Comparison of ENCODE assay signal across 19 cellular contexts in genomic region chr7:115038158-115038557, GRCh38.
DNase-seq lines count a peak whose midpoint lies in the region; ATAC-seq lines count a peak whose summit lies in the region.
"Had no signal": no experiment of that assay in that cellular context is flagged by ENCODE, and none has a peak within 500 bp of the region (broad histone marks: within the 10 kb centered on the region; RNA-seq: fewer than 3 reads in every experiment).

No MANE protein-coding gene starts in this region.

- peaks cover 0 to 3% of the 10 kb centered on the region in 2 experiments for H3K4me1 ChIP-seq in trophoblast cell (ENCODE audit: control insufficient read depth in 1 of 2, insufficient read depth in 2 of 2, low read length in 2 of 2)
- H3K4me1 ChIP-seq: esophagus muscularis mucosa, parathyroid adenoma had no signal

- H3K79me1 ChIP-seq in trophoblast cell (ENCODE audit: low read length) = no peaks in the 10 kb centered on the region

- H3K4me2 ChIP-seq in trophoblast cell (ENCODE audit: low read length) = no peak overlapping the region

- H3K9me3 ChIP-seq in trophoblast cell (ENCODE audit: insufficient read depth, low read depth, low read length) = no peaks in the 10 kb centered on the region
- H3K9me3 ChIP-seq: esophagus muscularis mucosa had no signal

- H3K23ac ChIP-seq in trophoblast cell (ENCODE audit: low read length) = peak overlapping the region; percentile 99

- H4K91ac ChIP-seq in trophoblast cell (ENCODE audit: low read depth, low read length) = no peak overlapping the region

- no peak overlapping the region for H2BK5ac ChIP-seq in trophoblast cell (ENCODE audit: low read depth, low read length, poor library complexity)

- ATAC-seq in GM18861 (IDR thresholded peaks at IDR 0.05; ENCODE audit: unreplicated experiment) (peak; percentile 41), HG03571 (IDR thresholded peaks at IDR 0.05; ENCODE audit: unreplicated experiment) (no peak)
- ATAC-seq: activated CD4-positive, alpha-beta T cell treated with anti-CD3 and anti-CD28 coated beads for 36 hours; activated CD8-positive, alpha-beta memory T cell treated with anti-CD3 and anti-CD28 coated beads, Interleukin-2, amount 10 ng/mL, durations not matched to agents 7 days and 5 days; naive thymus-derived CD4-positive, alpha-beta T cell had no signal

- no peak overlapping the region for H3K4ac ChIP-seq in trophoblast cell (ENCODE audit: low read depth, low read length)

- no peak overlapping the region for H3K27ac ChIP-seq in trophoblast cell (ENCODE audit: low read depth, low read length)
- H3K27ac ChIP-seq: esophagus muscularis mucosa, parathyroid adenoma had no signal

- no peak overlapping the region for H3K18ac ChIP-seq in trophoblast cell (ENCODE audit: low read length)

- H2AFZ ChIP-seq in trophoblast cell (ENCODE audit: insufficient read depth, low read length, poor library complexity) = no peak overlapping the region
- H2AFZ ChIP-seq: parathyroid adenoma had no signal

- no peak overlapping the region for H3K14ac ChIP-seq in trophoblast cell (ENCODE audit: low read length)

- H2BK120ac ChIP-seq in trophoblast cell (ENCODE audit: insufficient read depth, low read length, poor library complexity) = no peak overlapping the region

- no peak overlapping the region for H3K4me3 ChIP-seq in trophoblast cell (ENCODE audit: low read depth, low read length)
- H3K4me3 ChIP-seq: esophagus muscularis mucosa, lung had no signal

- no peak overlapping the region for H3K9ac ChIP-seq in trophoblast cell (ENCODE audit: low read length)
- H3K9ac ChIP-seq: parathyroid adenoma had no signal

- no CpG with 5 or more reads among the region's 4 CpGs for WGBS in trophoblast cell (ENCODE audit: extremely low coverage, insufficient coverage, insufficient read length)

- H3K36me3 ChIP-seq in trophoblast cell (ENCODE audit: control insufficient read depth in 1 of 2, insufficient read depth in 2 of 2, low read length in 2 of 2) = no peaks in the 10 kb centered on the region
- H3K36me3 ChIP-seq: esophagus muscularis mucosa had no signal

- H4K8ac ChIP-seq in trophoblast cell (ENCODE audit: low read depth, low read length) = no peak overlapping the region

- H3K27me3 ChIP-seq in trophoblast cell (ENCODE audit: insufficient read depth, low read length) = no peaks in the 10 kb centered on the region
- H3K27me3 ChIP-seq: esophagus muscularis mucosa had no signal

- DNase-seq in NCI-H2029 treated with DMSO at 0.1 percent for 48 hours (lab: John Stamatoyannopoulos, UW) (peak; percentile 69), SHP77 (lab: John Stamatoyannopoulos, UW) (peak; percentile 37 to 75), trophoblast cell (no peak)
- no peak for DNase-seq in NK-92 treated with Interleukin-12 subunit alpha and Interleukin-12 subunit beta, amount 100 ng/mL, for 24 hours (lab: John Stamatoyannopoulos, UW)
- DNase-seq in activated T-cell treated with anti-CD3 and anti-CD28 coated beads, Interleukin-2, amount 50 U/mL, for 48 hours = no peak
- DNase-seq: activated CD4-positive, alpha-beta T cell treated with anti-CD3 and anti-CD28 coated beads for 36 hours; activated CD8-positive, alpha-beta memory T cell treated with anti-CD3 and anti-CD28 coated beads, Interleukin-2, amount 10 ng/mL, durations not matched to agents 7 days and 5 days; activated effector memory CD4-positive, alpha-beta T cell treated with Interleukin-2 at 50 U/mL for 16 hours; amygdala; central memory CD4-positive, alpha-beta T cell; COR-L47; naive thymus-derived CD4-positive, alpha-beta T cell; NCI-H146; stimulated activated CD4-positive, alpha-beta T cell treated with anti-CD3 and anti-CD28 coated beads, Interleukin-2, amount 100 ng/mL, for 24 hours had no signal

- H2AK5ac ChIP-seq in trophoblast cell (ENCODE audit: low read length) = no peak overlapping the region

- H2BK12ac ChIP-seq in trophoblast cell (ENCODE audit: low read length) = no peak overlapping the region

- no peak overlapping the region for H4K12ac ChIP-seq in trophoblast cell (ENCODE audit: low read depth, low read length)

- H3K79me2 ChIP-seq in trophoblast cell (ENCODE audit: control insufficient read depth, insufficient read depth, low read length, poor library complexity) = no peaks in the 10 kb centered on the region
- H3K79me2 ChIP-seq: parathyroid adenoma had no signal

Comparison
In these comparisons a context has a peak if more than half of its experiments do, and no peak if none do; other contexts are left out.
1. DNase-seq: peak in NCI-H2029 treated with DMSO at 0.1 percent for 48 hours (single experiment) and SHP77 (2 of 2); none in trophoblast cell (0 of 2), NK-92 treated with Interleukin-12 subunit alpha and Interleukin-12 subunit beta, amount 100 ng/mL, for 24 hours (single experiment) and activated T-cell treated with anti-CD3 and anti-CD28 coated beads, Interleukin-2, amount 50 U/mL, for 48 hours (0 of 2).